In genomic region chr16:30609002-30609927, GRCh38 we compare ENCODE assay signal across 8 cellular contexts. TPM values are rescaled to one million over a fixed set of nuclear protein-coding genes. Genes with fewer than 3 reads are reported as not detected.
DNase-seq lines count a peak whose midpoint lies in the region; ATAC-seq, FAIRE-seq and TF ChIP-seq lines count a peak whose summit lies in the region.

No MANE protein-coding gene starts in this region.

- no peaks in the 10 kb centered on the region for H3K9me1 ChIP-seq in keratinocyte (ENCODE audit: control insufficient read depth, extremely low read depth, insufficient read depth, low read length)

- FAIRE-seq in keratinocyte (lab: Jason Lieb, UNC) = no peak

- H3K4me3 ChIP-seq in cardiac fibroblast (replicated peaks in 1 of 2; ENCODE audit: low read depth in 2 of 2, low read length in 2 of 2) (peak overlapping the region; percentile 88 to 89), keratinocyte (ENCODE audit: control insufficient read depth in 2 of 3, extremely low read depth in 1 of 3, insufficient read depth in 2 of 3, low read depth in 1 of 3, low read length in 3 of 3) (peak overlapping the region; percentile 76 to 97 (median 96))

- peaks cover 4% of the 10 kb centered on the region for H3K79me2 ChIP-seq in keratinocyte (ENCODE audit: control insufficient read depth, insufficient read depth, low read length)

- ATAC-seq in HG03571 (IDR thresholded peaks at IDR 0.05; ENCODE audit: unreplicated experiment) = peak; percentile 7

- peak overlapping the region; percentile 69 for H3K4me2 ChIP-seq in keratinocyte (ENCODE audit: control insufficient read depth, extremely low read depth, insufficient read depth, low read depth, low read length)

- H3K27me3 ChIP-seq in keratinocyte (ENCODE audit: control insufficient read depth, extremely low read depth, insufficient read depth, low read length) = no peaks in the 10 kb centered on the region

- H2AFZ ChIP-seq in keratinocyte (ENCODE audit: control insufficient read depth, low read length) = peak overlapping the region; percentile 97

- peak overlapping the region; percentile 92 for H3K27ac ChIP-seq in keratinocyte (ENCODE audit: control insufficient read depth, insufficient read depth, low read length)

- H3K36me3 ChIP-seq in keratinocyte (ENCODE audit: control insufficient read depth in 2 of 2, extremely low read depth in 1 of 2, insufficient read depth in 2 of 2, low read length in 2 of 2) = peaks cover 4 to 6% of the 10 kb centered on the region in 2 experiments

- peak overlapping the region; percentile 97 for H3K9ac ChIP-seq in keratinocyte (ENCODE audit: control insufficient read depth, extremely low read depth, insufficient read depth, low read length)

- no peaks in the 10 kb centered on the region for H3K9me3 ChIP-seq in keratinocyte (ENCODE audit: control insufficient read depth, low read depth, low read length)

- H3K4me1 ChIP-seq in keratinocyte (ENCODE audit: control insufficient read depth, extremely low read depth, insufficient read depth, low read length) = peaks cover 7% of the 10 kb centered on the region

- H4K20me1 ChIP-seq in keratinocyte (ENCODE audit: control insufficient read depth, extremely low read depth, insufficient read depth, low read length) = no peaks in the 10 kb centered on the region

- dilution Hi-C loops in keratinocyte (cut with MboI; ENCODE audit: extremely low pct_ligation_motif_present, low sequenced_read_pairs) = no loop called here

- TF ChIP-seq CTCF in cardiac fibroblast (IDR thresholded peaks at IDR 0.05; ENCODE audit: low read depth, low read length) (no peak), keratinocyte (optimal IDR thresholded peaks at IDR 0.05 in 1 of 3, IDR thresholded peaks at IDR 0.05 in 1 of 3, conservative IDR thresholded peaks at IDR 0.05 in 1 of 3; ENCODE audit: extremely low read depth in 1 of 3, insufficient read depth in 2 of 3, low read length in 3 of 3) (no peak)

- DNase-seq in C1 segment of cervical spinal cord (lab: John Stamatoyannopoulos, UW) (peak in 8 of 14 donors; percentile 17 to 74 (median 55)), GM19240 (ENCODE audit: insufficient read length, low spot score) (peak; percentile 58), T-helper 2 cell (peak in 3 of 5 experiments; percentile 14 to 57 (median 15)), cardiac fibroblast (ENCODE audit: low read depth in 2 of 2) (peak; percentile 42 to 54), keratinocyte (ENCODE audit: low read depth, low spot score) (no peak), NCI-H1048 (lab: John Stamatoyannopoulos, UW) (no peak)
- DNase-seq in stimulated activated CD4-positive, alpha-beta T cell treated with anti-CD3 and anti-CD28 coated beads, Interleukin-15, amount 100 ng/mL, for 24 hours = peak; percentile 59

RNA-seq across cellular contexts. Expression of gene ZNF689, which starts 0.9 kb away (rescaled TPM):
- polyA plus RNA-seq in keratinocyte = 2.1 to 5.7 TPM (median 3.3 TPM) in 3 replicates
- 0.50 TPM for polyA plus RNA-seq in keratinocyte (2011; ENCODE audit: low read depth)
- 3.1 and 3.7 TPM in 2 replicates for polyA plus RNA-seq in keratinocyte (2011; cell fraction: cytosol; rRNA removed)
- polyA plus RNA-seq in keratinocyte (2011; cell fraction: nucleus; rRNA removed) = 3.2 and 3.9 TPM in 2 replicates
- polyA plus RNA-seq in keratinocyte (2012; ENCODE audit: low replicate concordance) = 1.3 and 6.5 TPM in 2 replicates
- 4.4 to 7.4 TPM (median 6.0 TPM) in 3 replicates for polyA minus RNA-seq in keratinocyte
- 8.6 TPM for polyA minus RNA-seq in keratinocyte (2011; cell fraction: cytosol; rRNA and poly(A)+ RNA removed)
- polyA minus RNA-seq in keratinocyte (2011; cell fraction: nucleus; rRNA and poly(A)+ RNA removed) = 3.5 and 3.6 TPM in 2 replicates

RNA-seq across cellular contexts. Expression of gene ZNF785, which starts 23.8 kb away (rescaled TPM):
- polyA plus RNA-seq in keratinocyte = 3.4 to 4.6 TPM (median 4.1 TPM) in 3 replicates
- 2.4 TPM for polyA plus RNA-seq in keratinocyte (2011; ENCODE audit: low read depth)
- 1.6 and 2.4 TPM in 2 replicates for polyA plus RNA-seq in keratinocyte (2011; cell fraction: cytosol; rRNA removed)
- polyA plus RNA-seq in keratinocyte (2011; cell fraction: nucleus; rRNA removed) = 12.7 and 13.0 TPM in 2 replicates
- 4.0 and 5.0 TPM in 2 replicates for polyA plus RNA-seq in keratinocyte (2012; ENCODE audit: low replicate concordance)
- 2.4 to 5.2 TPM (median 3.0 TPM) in 3 replicates for polyA minus RNA-seq in keratinocyte
- 4.8 TPM for polyA minus RNA-seq in keratinocyte (2011; cell fraction: cytosol; rRNA and poly(A)+ RNA removed)
- 3.8 and 5.4 TPM in 2 replicates for polyA minus RNA-seq in keratinocyte (2011; cell fraction: nucleus; rRNA and poly(A)+ RNA removed)

RNA-seq across cellular contexts. Expression of gene ZNF688, which starts 37.8 kb away (rescaled TPM):
- polyA plus RNA-seq in keratinocyte = 3.8 to 4.9 TPM (median 4.3 TPM) in 3 replicates
- 4.8 TPM for polyA plus RNA-seq in keratinocyte (2011; ENCODE audit: low read depth)
- polyA plus RNA-seq in keratinocyte (2011; cell fraction: cytosol; rRNA removed) = 1.9 and 5.0 TPM in 2 replicates
- 8.3 and 8.5 TPM in 2 replicates for polyA plus RNA-seq in keratinocyte (2011; cell fraction: nucleus; rRNA removed)
- 6.4 TPM in 2 replicates for polyA plus RNA-seq in keratinocyte (2012; ENCODE audit: low replicate concordance)
- polyA minus RNA-seq in keratinocyte = 0.35 to 2.5 TPM (median 1.4 TPM) in 3 replicates
- 3.1 TPM for polyA minus RNA-seq in keratinocyte (2011; cell fraction: cytosol; rRNA and poly(A)+ RNA removed)
- polyA minus RNA-seq in keratinocyte (2011; cell fraction: nucleus; rRNA and poly(A)+ RNA removed) = 2.6 and 3.1 TPM in 2 replicates

RNA-seq across cellular contexts. Expression of gene PRR14, which starts 41.5 kb away (rescaled TPM):
- polyA plus RNA-seq in keratinocyte = 4.3 to 7.4 TPM (median 4.8 TPM) in 3 replicates
- polyA plus RNA-seq in keratinocyte (2011; ENCODE audit: low read depth) = 17.8 TPM
- polyA plus RNA-seq in keratinocyte (2011; cell fraction: cytosol; rRNA removed) = 3.6 and 7.5 TPM in 2 replicates
- polyA plus RNA-seq in keratinocyte (2011; cell fraction: nucleus; rRNA removed) = 19.0 and 23.4 TPM in 2 replicates
- polyA plus RNA-seq in keratinocyte (2012; ENCODE audit: low replicate concordance) = 21.1 and 33.1 TPM in 2 replicates
- 2.3 to 12.0 TPM (median 4.2 TPM) in 3 replicates for polyA minus RNA-seq in keratinocyte
- 19.2 TPM for polyA minus RNA-seq in keratinocyte (2011; cell fraction: cytosol; rRNA and poly(A)+ RNA removed)
- polyA minus RNA-seq in keratinocyte (2011; cell fraction: nucleus; rRNA and poly(A)+ RNA removed) = 4.0 TPM in 2 replicates

RNA-seq across cellular contexts. Expression of gene FBRS, which starts 49.0 kb away (rescaled TPM):
- polyA plus RNA-seq in keratinocyte = 5.1 to 7.7 TPM (median 7.3 TPM) in 3 replicates
- 9.2 TPM for polyA plus RNA-seq in keratinocyte (2011; ENCODE audit: low read depth)
- polyA plus RNA-seq in keratinocyte (2011; cell fraction: cytosol; rRNA removed) = 4.7 and 7.9 TPM in 2 replicates
- polyA plus RNA-seq in keratinocyte (2011; cell fraction: nucleus; rRNA removed) = 34.3 and 40.8 TPM in 2 replicates
- 27.7 and 29.5 TPM in 2 replicates for polyA plus RNA-seq in keratinocyte (2012; ENCODE audit: low replicate concordance)
- 8.6 to 23.9 TPM (median 9.5 TPM) in 3 replicates for polyA minus RNA-seq in keratinocyte
- 10.2 TPM for polyA minus RNA-seq in keratinocyte (2011; cell fraction: cytosol; rRNA and poly(A)+ RNA removed)
- polyA minus RNA-seq in keratinocyte (2011; cell fraction: nucleus; rRNA and poly(A)+ RNA removed) = 15.7 and 18.5 TPM in 2 replicates

Comparison
In these comparisons a context has a peak if more than half of its experiments do, and no peak if none do; other contexts are left out.
1. DNase-seq: peak in C1 segment of cervical spinal cord (8 of 14), GM19240 (single experiment), T-helper 2 cell (3 of 5), cardiac fibroblast (2 of 2) and stimulated activated CD4-positive, alpha-beta T cell treated with anti-CD3 and anti-CD28 coated beads, Interleukin-15, amount 100 ng/mL, for 24 hours (single experiment); none in keratinocyte (single experiment) and NCI-H1048 (single experiment).